Comparison of ENCODE assay signal across 16 cellular contexts in the genomic region with DNA sequence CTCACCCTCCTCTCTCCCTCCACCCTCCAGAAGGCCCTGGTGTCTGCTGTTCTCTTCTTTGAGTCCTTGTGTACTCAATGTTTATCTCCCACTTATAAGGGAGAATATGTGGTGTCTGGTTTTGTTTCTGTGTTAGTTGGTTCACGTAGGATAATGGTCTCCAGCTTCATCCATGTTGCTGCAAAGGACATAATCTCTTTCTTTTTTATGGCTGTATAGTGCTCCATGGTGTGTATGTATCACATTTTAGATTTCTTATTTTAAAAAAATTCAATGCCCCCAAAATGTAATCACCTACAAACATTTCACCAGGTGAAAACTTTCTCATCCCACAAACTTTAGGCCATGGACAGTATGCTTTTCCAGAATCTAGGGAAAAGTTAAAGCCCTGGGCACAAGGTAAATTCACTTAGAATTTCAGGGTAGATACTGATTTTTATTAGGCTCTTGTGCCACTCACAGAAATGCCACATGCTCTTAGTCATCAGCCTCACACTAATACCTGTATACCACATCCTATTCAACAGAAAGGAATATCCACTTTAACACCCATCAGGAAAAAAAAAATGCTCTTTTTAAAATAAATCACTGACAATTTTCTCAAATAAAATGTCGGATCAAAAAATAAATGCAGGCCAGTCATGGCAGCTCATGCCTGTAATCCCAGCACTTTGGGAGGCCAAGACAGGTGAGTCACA.
"Had no signal": no experiment of that assay in that cellular context is flagged by ENCODE, and none has a peak within 500 bp of the region (broad histone marks: within the 10 kb centered on the region; RNA-seq: fewer than 3 reads in every experiment).

No MANE protein-coding gene starts in this region.

- H3K9me3 ChIP-seq: neutrophil, tibial nerve had no signal

- H3K4me2 ChIP-seq: smooth muscle cell had no signal

- ATAC-seq: effector memory CD8-positive, alpha-beta T cell; left colon; naive thymus-derived CD4-positive, alpha-beta T cell; right cardiac atrium; SK-N-SH treated with all-trans-retinoic acid at 6 μM for 48 hours; stimulated activated effector memory CD8-positive, alpha-beta T cell treated with anti-CD3 and anti-CD28 coated beads, Interleukin-12 subunit alpha, Interleukin-12 subunit beta, amount 100 ng/mL, for 72 hours; T-helper 17 cell had no signal

- H3K27me3 ChIP-seq: neutrophil, tibial nerve had no signal

- H3K9me3 Mint-ChIP-seq: effector memory CD8-positive, alpha-beta T cell; stimulated activated effector memory CD8-positive, alpha-beta T cell treated with anti-CD3 and anti-CD28 coated beads, Interleukin-12 subunit alpha, Interleukin-12 subunit beta, amount 100 ng/mL, for 72 hours had no signal

- H3K4me3 Mint-ChIP-seq: activated T-helper 1 cell treated with anti-CD3 and anti-CD28 coated beads, Interleukin-12 subunit alpha, Interleukin-12 subunit beta, Interleukin-2, Interleukin-4 antibody, amounts not matched to agents 30 ng/mL and 10 ng/mL and 1 ng/mL, durations not matched to agents 14 hours and 24 hours and 36 hours; effector memory CD8-positive, alpha-beta T cell; naive thymus-derived CD4-positive, alpha-beta T cell; stimulated activated effector memory CD8-positive, alpha-beta T cell treated with anti-CD3 and anti-CD28 coated beads, Interleukin-12 subunit alpha, Interleukin-12 subunit beta, amount 100 ng/mL, for 72 hours; T-helper 17 cell had no signal

- H3K36me3 ChIP-seq: neutrophil, tibial nerve had no signal

- DNase-seq: activated CD4-positive, CD25-positive, alpha-beta regulatory T cell treated with anti-CD3 and anti-CD28 coated beads, Interleukin-2, amount 50 U/mL, for 72 hours; activated naive CD4-positive, alpha-beta T cell treated with Interleukin-2 at 50 U/mL for 16 hours; caudate nucleus; effector memory CD8-positive, alpha-beta T cell; erythroblast; glutamatergic neuron; left colon; naive thymus-derived CD4-positive, alpha-beta T cell; right cardiac atrium; T-helper 17 cell had no signal

- H3K36me3 Mint-ChIP-seq: stimulated activated effector memory CD8-positive, alpha-beta T cell treated with anti-CD3 and anti-CD28 coated beads, Interleukin-12 subunit alpha, Interleukin-12 subunit beta, amount 100 ng/mL, for 72 hours had no signal

- H3K27ac Mint-ChIP-seq: activated T-helper 1 cell treated with anti-CD3 and anti-CD28 coated beads, Interleukin-12 subunit alpha, Interleukin-12 subunit beta, Interleukin-2, Interleukin-4 antibody, amounts not matched to agents 30 ng/mL and 10 ng/mL and 1 ng/mL, durations not matched to agents 14 hours and 24 hours and 36 hours; effector memory CD8-positive, alpha-beta T cell; naive thymus-derived CD4-positive, alpha-beta T cell; stimulated activated effector memory CD8-positive, alpha-beta T cell treated with anti-CD3 and anti-CD28 coated beads, Interleukin-12 subunit alpha, Interleukin-12 subunit beta, amount 100 ng/mL, for 72 hours; T-helper 17 cell had no signal

- H3K4me1 ChIP-seq: tibial nerve had no signal

- H3K4me3 ChIP-seq: smooth muscle cell, tibial nerve had no signal

- H3K27me3 Mint-ChIP-seq: effector memory CD8-positive, alpha-beta T cell; naive thymus-derived CD4-positive, alpha-beta T cell; T-helper 17 cell had no signal

- H3K27ac ChIP-seq: neutrophil, tibial nerve had no signal
